In genomic region chr20:8404912-8405635, GRCh38 we compare ENCODE assay signal across 19 cellular contexts.
DNase-seq lines count a peak whose midpoint lies in the region; ATAC-seq and TF ChIP-seq lines count a peak whose summit lies in the region.
"Had no signal": no experiment of that assay in that cellular context is flagged by ENCODE, and none has a peak within 500 bp of the region (broad histone marks: within the 10 kb centered on the region; RNA-seq: fewer than 3 reads in every experiment).

No MANE protein-coding gene starts in this region.

- no peak overlapping the region for H2AFZ ChIP-seq in GM23338
- H2AFZ ChIP-seq: GM23248 had no signal

- no peak overlapping the region for H3K4me2 ChIP-seq in GM23338

- DNase-seq in Right ventricle myocardium inferior (ENCODE audit: missing footprints) (no peak), cardiac septum (ENCODE audit: low spot score) (no peak), GM23338 (ENCODE audit: low spot score) (no peak), SK-MEL-5 (ENCODE audit: low read depth, low spot score) (peak; percentile 68), retina (peak; percentile 10), dorsolateral prefrontal cortex (no peak), NCI-H446 (lab: John Stamatoyannopoulos, UW) (no peak)
- DNase-seq in activated CD4-positive, alpha-beta T cell treated with anti-CD3 and anti-CD28 coated beads for 48 hours, result no peak
- DNase-seq: 8988T, GM23248, Karpas-422, MM.1S, NCI-H1417 treated with DMSO at 0.1 percent for 48 hours, NCI-H2029, NCI-H2171 treated with DMSO at 0.1 percent for 48 hours, NCI-H510A, SJCRH30, SW 1271 had no signal

- peaks cover 7% of the 10 kb centered on the region; the same call in 1 of the 3 replicates for H3K9me3 Mint-ChIP-seq in GM23338

- TF ChIP-seq CTCF in GM23338 (conservative IDR thresholded peaks at IDR 0.05; ENCODE audit: low read depth in 2 of 2), result no peak
- no peak for TF ChIP-seq CTCF in dorsolateral prefrontal cortex (IDR thresholded peaks at IDR 0.05 in 54 of 56, conservative IDR thresholded peaks at IDR 0.05 in 2 of 56; ENCODE audit: low read depth in 1 of 56, partially characterized antibody in 56 of 56)

- no peak overlapping the region for H3K4me3 Mint-ChIP-seq in GM23338

- ATAC-seq in Right ventricle myocardium inferior (peak; percentile 91), GM23338 (no peak)

- no peaks in the 10 kb centered on the region for H3K36me3 ChIP-seq in GM23338 (ENCODE audit: insufficient read depth)
- H3K36me3 ChIP-seq: SJCRH30 had no signal

- H3K27ac Mint-ChIP-seq in GM23338, result peak overlapping the region; percentile 17; the same call in 1 of the 2 replicates

- H3K27ac ChIP-seq in GM23338 (ENCODE audit: low read depth), result no peak overlapping the region
- H3K27ac ChIP-seq in dorsolateral prefrontal cortex, result no peak overlapping the region
- H3K27ac ChIP-seq: GM23248, SJCRH30 had no signal

- H3K9me2 ChIP-seq in GM23338 (ENCODE audit: insufficient read depth), result no peaks in the 10 kb centered on the region

- no peaks in the 10 kb centered on the region for H3K4me1 Mint-ChIP-seq in GM23338

- H3K27me3 ChIP-seq in GM23338 (ENCODE audit: insufficient read depth) (no peaks in the 10 kb centered on the region), dorsolateral prefrontal cortex (no peaks in the 10 kb centered on the region)
- H3K27me3 ChIP-seq: BLaER1 treated with 17β-estradiol and CSF1 and Interleukin-3, amounts not matched to agents 10 nM and 100 nM; SJCRH30 had no signal

- H3K4me1 ChIP-seq in GM23338 (ENCODE audit: insufficient read depth), result no peaks in the 10 kb centered on the region

- no peaks in the 10 kb centered on the region for H3K36me3 Mint-ChIP-seq in GM23338 (ENCODE audit: low read depth)

- in situ Hi-C loops in SK-MEL-5 (cut with HindIII; ENCODE audit: low pct_unique_long_range_greater_than_20kb, low sequenced_read_pairs), result no loop called here

- H4K20me1 ChIP-seq in GM23338 (replicated peaks; ENCODE audit: insufficient read depth), result no peaks in the 10 kb centered on the region
- H4K20me1 ChIP-seq: BLaER1 treated with 17β-estradiol and CSF1 and Interleukin-3, amounts not matched to agents 10 nM and 100 nM had no signal

- H3K27me3 Mint-ChIP-seq in GM23338 (ENCODE audit: insufficient read depth, low read depth, poor library complexity), result peaks cover 2% of the 10 kb centered on the region

- H3F3A ChIP-seq in GM23338 (replicated peaks; ENCODE audit: low read depth), result no peaks in the 10 kb centered on the region

- H3K79me2 ChIP-seq in GM23338 (replicated peaks; ENCODE audit: insufficient read depth), result no peaks in the 10 kb centered on the region

- H3K4me3 ChIP-seq in GM23338 (no peak overlapping the region), dorsolateral prefrontal cortex (no peak overlapping the region)
- H3K4me3 ChIP-seq: BLaER1 treated with 17β-estradiol and CSF1 and Interleukin-3, amounts not matched to agents 10 nM and 100 nM; GM23248; SJCRH30 had no signal

- intact Hi-C loops in Right ventricle myocardium inferior (cut with DNase I), result no loop called here
- intact Hi-C loops in cardiac septum (cut with DNase I), result no loop called here
- intact Hi-C loops in dorsolateral prefrontal cortex (cut with DNase I), result no loop called here

TF ChIP-seq in GM23338, 12 proteins besides CTCF, POLR2A, EP300 and RAD21 (continues in another document):
- TF ChIP-seq EZH2phosphoT487 (IDR thresholded peaks at IDR 0.05; ENCODE audit: unreplicated experiment) (no peak), EZH2 (IDR thresholded peaks at IDR 0.05; ENCODE audit: low read depth, unreplicated experiment) (no peak), ZNF331 (CRISPR knock-in tag; IDR thresholded peaks at IDR 0.05; ENCODE audit: low read depth) (no peak), ZNF462 (CRISPR knock-in tag; IDR thresholded peaks at IDR 0.05) (no peak), STAT1 (IDR thresholded peaks at IDR 0.05; ENCODE audit: unreplicated experiment) (no peak), ZNF114 (CRISPR knock-in tag; IDR thresholded peaks at IDR 0.05) (no peak), POLR2AphosphoS5 (IDR thresholded peaks at IDR 0.05; ENCODE audit: low read depth) (no peak), JUNB (IDR thresholded peaks at IDR 0.05; ENCODE audit: unreplicated experiment) (no peak), CREB1 (CRISPR knock-in tag; IDR thresholded peaks at IDR 0.05; ENCODE audit: low read depth) (no peak), ETS1 (IDR thresholded peaks at IDR 0.05) (no peak)

Comparison
In these comparisons a context has a peak if more than half of its experiments do, and no peak if none do; other contexts are left out.
1. DNase-seq: peak in SK-MEL-5 (single experiment) and retina (single experiment); none in Right ventricle myocardium inferior (single experiment), cardiac septum (single experiment), GM23338 (single experiment), dorsolateral prefrontal cortex (0 of 10), activated CD4-positive, alpha-beta T cell treated with anti-CD3 and anti-CD28 coated beads for 48 hours (single experiment) and NCI-H446 (0 of 2).